11 cellular contexts compared by ENCODE assay signal in genomic region chr15:44715142-44715796, GRCh38. TPM values are rescaled to one million over a fixed set of nuclear protein-coding genes. Genes with fewer than 3 reads are reported as not detected.
A peak's percentile ranks its signal among the peaks of the same experiment; 100 is the strongest.
DNase-seq lines count a peak whose midpoint lies in the region; ATAC-seq, FAIRE-seq and TF ChIP-seq lines count a peak whose summit lies in the region.
"Had no signal": no experiment of that assay in that cellular context is flagged by ENCODE, and none has a peak within 500 bp of the region (broad histone marks: within the 10 kb centered on the region; RNA-seq: fewer than 3 reads in every experiment).

No MANE protein-coding gene starts in this region.

- H3K4me3 ChIP-seq in HepG2 (replicated peaks in 1 of 3; ENCODE audit: insufficient read depth in 1 of 3, low read depth in 2 of 3, low read length in 3 of 3), result no peak overlapping the region
- no peak overlapping the region for H3K4me3 ChIP-seq in right lobe of liver
- no peak overlapping the region for H3K4me3 ChIP-seq in tibial artery
- H3K4me3 ChIP-seq: SJSA1 had no signal

- no peak for TF ChIP-seq RAD21 in HepG2 (CRISPR knock-in tag; IDR thresholded peaks at IDR 0.05)

- peaks cover 8 to 29% of the 10 kb centered on the region in 2 experiments for H3K36me3 ChIP-seq in HepG2 (replicated peaks in 1 of 2; ENCODE audit: control insufficient read depth in 1 of 2, insufficient read depth in 2 of 2, low read length in 2 of 2)
- H3K36me3 ChIP-seq in right lobe of liver, result peaks cover 19 to 39% (median 33%) of the 10 kb centered on the region in 4 donors
- peaks cover 38 to 41% (median 40%) of the 10 kb centered on the region in 3 donors for H3K36me3 ChIP-seq in tibial artery

- H2AFZ ChIP-seq in HepG2 (ENCODE audit: low read length), result no peak overlapping the region

- no peak for FAIRE-seq in HepG2 (lab: Jason Lieb, UNC)

- no peak for DNase-seq in HepG2 (ENCODE audit: low spot score)
- no peak for DNase-seq in right lobe of liver
- DNase-seq in activated T-helper 1 cell treated with anti-CD3 and anti-CD28 coated beads, Interleukin-12 subunit alpha, Interleukin-12 subunit beta, Interleukin-2, Interleukin-4 antibody, amounts not matched to agents 30 ng/mL and 10 ng/mL and 1 ng/mL, durations not matched to agents 14 hours and 24 hours and 36 hours (ENCODE audit: low spot score), result no peak
- no peak for DNase-seq in naive B cell
- DNase-seq in T-helper 9 cell, result no peak
- no peak for DNase-seq in KG1 (lab: John Stamatoyannopoulos, UW)
- no peak for DNase-seq in tibial artery
- no peak for DNase-seq in GM20000 (ENCODE audit: low spot score)
- DNase-seq: NCI-H2171 treated with DMSO at 0.1 percent for 48 hours had no signal

- in situ Hi-C loops in HepG2 (cut with HindIII; ENCODE audit: extremely low pct_ligation_motif_present, low pct_unique_long_range_greater_than_20kb), result no loop called here

- intact Hi-C loops in HepG2 (cut with micrococcal nuclease; ENCODE audit: unreplicated experiment) (no loop called here), right lobe of liver (cut with DNase I) (no loop called here), tibial artery (cut with DNase I; ENCODE audit: low total_unique reads) (no loop called here)
- intact Hi-C loops in activated T-helper 1 cell treated with anti-CD3 and anti-CD28 coated beads, Interleukin-12 subunit alpha, Interleukin-12 subunit beta, Interleukin-2, Interleukin-4 antibody, amounts not matched to agents 30 ng/mL and 10 ng/mL and 1 ng/mL, durations not matched to agents 14 hours and 24 hours and 36 hours (cut with micrococcal nuclease), result no loop called here

- no peak for TF ChIP-seq EP300 in HepG2 (IDR thresholded peaks at IDR 0.05; ENCODE audit: low read depth in 2 of 2, low read length in 2 of 2)
- no peak for TF ChIP-seq EP300 in HepG2 (CRISPR knock-in tag; IDR thresholded peaks at IDR 0.05; ENCODE audit: borderline replicate concordance)

- H3K27ac ChIP-seq in HepG2 (ENCODE audit: extremely low read length, insufficient read depth, low read length) (no peak overlapping the region), right lobe of liver (no peak overlapping the region), tibial artery (no peak overlapping the region)
- H3K27ac ChIP-seq: epithelial cell of prostate, SJSA1 had no signal

- peak overlapping the region; percentile 90 for H3K27ac Mint-ChIP-seq in activated T-helper 1 cell treated with anti-CD3 and anti-CD28 coated beads, Interleukin-12 subunit alpha, Interleukin-12 subunit beta, Interleukin-2, Interleukin-4 antibody, amounts not matched to agents 30 ng/mL and 10 ng/mL and 1 ng/mL, durations not matched to agents 14 hours and 24 hours and 36 hours
- H3K27ac Mint-ChIP-seq in naive B cell, result peak overlapping the region in 5 of 6 donors; percentile 5 to 100 (median 86)

- H3K9ac ChIP-seq in HepG2 (ENCODE audit: insufficient read depth, low read depth, low read length), result no peak overlapping the region

- H3K9me3 ChIP-seq in HepG2 (ENCODE audit: low read length) (no peaks in the 10 kb centered on the region), right lobe of liver (no peaks in the 10 kb centered on the region), tibial artery (no peaks in the 10 kb centered on the region)
- H3K9me3 ChIP-seq: SJSA1 had no signal

- WGBS in HepG2 (ENCODE audit: low lambda C conversion rate), result 95% methylated on average over 6 of the region's 6 CpGs
- WGBS in right lobe of liver (ENCODE audit: insufficient coverage, low coverage, low lambda C conversion rate, missing lambda C conversion rate), result 45% methylated on average over 6 of the region's 6 CpGs

- H3K79me2 ChIP-seq in HepG2 (ENCODE audit: insufficient read depth, low read length), result peaks cover 39% of the 10 kb centered on the region

- CTCF ChIA-PET in HepG2 (lab: Yijun Ruan, JAX; ENCODE audit: low intra/inter-chr PET ratio, low total read pairs), result no interaction called here

- TF ChIP-seq CTCF in HepG2 (CRISPR knock-in tag; IDR thresholded peaks at IDR 0.05) (no peak), right lobe of liver (IDR thresholded peaks at IDR 0.05) (no peak), tibial artery (IDR thresholded peaks at IDR 0.05) (no peak), GM20000 (IDR thresholded peaks at IDR 0.05; ENCODE audit: extremely low read depth, missing control alignments) (no peak)

- H3K27me3 ChIP-seq in HepG2 (ENCODE audit: control insufficient read depth in 1 of 2, insufficient read depth in 2 of 2, low read length in 2 of 2) (no peaks in the 10 kb centered on the region; a peak in 1 of 5 replicates), right lobe of liver (no peaks in the 10 kb centered on the region), tibial artery (no peaks in the 10 kb centered on the region)
- H3K27me3 ChIP-seq: SJSA1 had no signal

- no TSS peak for BruUV-seq in HepG2 (replicated peaks; lab: Mats Ljungman, UMichigan)

- peaks cover 17% of the 10 kb centered on the region; the same call in 1 of the 2 replicates for H4K20me1 ChIP-seq in HepG2 (ENCODE audit: insufficient read depth, low read length)

- H3K36me3 Mint-ChIP-seq in activated T-helper 1 cell treated with anti-CD3 and anti-CD28 coated beads, Interleukin-12 subunit alpha, Interleukin-12 subunit beta, Interleukin-2, Interleukin-4 antibody, amounts not matched to agents 30 ng/mL and 10 ng/mL and 1 ng/mL, durations not matched to agents 14 hours and 24 hours and 36 hours (ENCODE audit: low read depth), result peaks cover 72% of the 10 kb centered on the region
- H3K36me3 Mint-ChIP-seq in naive B cell, result peaks cover 46 to 57% of the 10 kb centered on the region in 2 donors

- H3K4me1 ChIP-seq in HepG2 (ENCODE audit: insufficient read depth, low read length) (peaks cover 35% of the 10 kb centered on the region), right lobe of liver (peaks cover 0 to 29% (median 0%) of the 10 kb centered on the region in 4 donors), tibial artery (peaks cover 0 to 20% (median 6%) of the 10 kb centered on the region in 4 donors)

- TF ChIP-seq POLR2A in HepG2 (IDR thresholded peaks at IDR 0.05; ENCODE audit: insufficient read depth in 1 of 2, low read depth in 2 of 2, low read length in 2 of 2) (no peak), right lobe of liver (IDR thresholded peaks at IDR 0.05) (no peak)

- H3K27me3 Mint-ChIP-seq in activated T-helper 1 cell treated with anti-CD3 and anti-CD28 coated beads, Interleukin-12 subunit alpha, Interleukin-12 subunit beta, Interleukin-2, Interleukin-4 antibody, amounts not matched to agents 30 ng/mL and 10 ng/mL and 1 ng/mL, durations not matched to agents 14 hours and 24 hours and 36 hours (ENCODE audit: insufficient read depth), result no peaks in the 10 kb centered on the region
- H3K27me3 Mint-ChIP-seq in naive B cell, result no peaks in the 10 kb centered on the region

- peaks cover 66% of the 10 kb centered on the region for H3K4me1 Mint-ChIP-seq in activated T-helper 1 cell treated with anti-CD3 and anti-CD28 coated beads, Interleukin-12 subunit alpha, Interleukin-12 subunit beta, Interleukin-2, Interleukin-4 antibody, amounts not matched to agents 30 ng/mL and 10 ng/mL and 1 ng/mL, durations not matched to agents 14 hours and 24 hours and 36 hours (ENCODE audit: low read depth)
- peaks cover 69 to 76% (median 70%) of the 10 kb centered on the region in 3 donors for H3K4me1 Mint-ChIP-seq in naive B cell

- no peak for ATAC-seq in HepG2
- ATAC-seq in right lobe of liver, result no peak
- no peak for ATAC-seq in naive B cell (ENCODE audit: low read depth in 2 of 2)

- H3K9me3 Mint-ChIP-seq in activated T-helper 1 cell treated with anti-CD3 and anti-CD28 coated beads, Interleukin-12 subunit alpha, Interleukin-12 subunit beta, Interleukin-2, Interleukin-4 antibody, amounts not matched to agents 30 ng/mL and 10 ng/mL and 1 ng/mL, durations not matched to agents 14 hours and 24 hours and 36 hours, result no peaks in the 10 kb centered on the region
- H3K9me3 Mint-ChIP-seq in naive B cell, result no peaks in the 10 kb centered on the region

- H3K4me2 ChIP-seq in HepG2 (ENCODE audit: low read depth, low read length), result no peak overlapping the region

- H3K4me3 Mint-ChIP-seq in activated T-helper 1 cell treated with anti-CD3 and anti-CD28 coated beads, Interleukin-12 subunit alpha, Interleukin-12 subunit beta, Interleukin-2, Interleukin-4 antibody, amounts not matched to agents 30 ng/mL and 10 ng/mL and 1 ng/mL, durations not matched to agents 14 hours and 24 hours and 36 hours, result peak overlapping the region; percentile 99
- peak overlapping the region; percentile 88 to 100 (median 99) for H3K4me3 Mint-ChIP-seq in naive B cell

- POLR2A ChIA-PET in HepG2 (lab: Yijun Ruan, JAX), result interaction anchor here (6.6 kb wide), 1 partner anchor 13 kb away, joined by 157 read pairs; no protein-coding TSS in a partner anchor

RNA-seq across cellular contexts. Expression of gene B2M, which starts 4.0 kb away (rescaled TPM):
- 530 and 784 TPM in 2 replicates for total RNA-seq in HepG2 (2016; rRNA removed; fragmentation: Illumina TruSeq; extraction: Trizol)
- 119 and 125 TPM in 2 replicates for total RNA-seq in HepG2 (2016; cell fraction: cytosol; rRNA removed; fragmentation: Illumina TruSeq; extraction: Trizol; ENCODE audit: low read depth)
- 505 and 836 TPM in 2 replicates for total RNA-seq in HepG2 (2016; cell fraction: insoluble cytoplasmic fraction; rRNA removed; fragmentation: Illumina TruSeq; extraction: Trizol)
- 137 and 145 TPM in 2 replicates for total RNA-seq in HepG2 (2016; cell fraction: membrane; rRNA removed; fragmentation: Illumina TruSeq; extraction: Trizol)
- total RNA-seq in HepG2 (2016; cell fraction: nucleus; rRNA removed; fragmentation: Illumina TruSeq; extraction: Trizol), result 527 and 591 TPM in 2 replicates
- 754 and 857 TPM in 2 replicates for polyA plus RNA-seq in HepG2 (2011; rRNA removed)
- 1,404 and 3,087 TPM in 2 replicates for polyA plus RNA-seq in HepG2 (2011; cell fraction: cytosol; rRNA removed)
- 194 and 300 TPM in 2 replicates for polyA plus RNA-seq in HepG2 (2011; cell fraction: nucleus; rRNA removed)
- polyA plus RNA-seq in HepG2 (2012), result 589 and 873 TPM in 2 replicates
- 135 and 139 TPM in 2 replicates for polyA plus RNA-seq in HepG2 (2016; cell fraction: cytosol; fragmentation: Illumina TruSeq; extraction: Trizol; ENCODE audit: low read depth)
- polyA plus RNA-seq in HepG2 (2016; cell fraction: insoluble cytoplasmic fraction; fragmentation: Illumina TruSeq; extraction: Trizol; ENCODE audit: low read depth), result 442 and 475 TPM in 2 replicates
- polyA plus RNA-seq in HepG2 (2016; cell fraction: membrane; fragmentation: Illumina TruSeq; extraction: Trizol; ENCODE audit: low read depth), result 123 and 125 TPM in 2 replicates
- polyA plus RNA-seq in HepG2 (2016; cell fraction: nucleus; fragmentation: Illumina TruSeq; extraction: Trizol; ENCODE audit: insufficient read depth, low read depth), result 916 and 917 TPM in 2 replicates
- polyA minus RNA-seq in HepG2 (2011; rRNA and poly(A)+ RNA removed; ENCODE audit: low replicate concordance), result 191 and 793 TPM in 2 replicates
- polyA minus RNA-seq in HepG2 (2011; cell fraction: cytosol; rRNA and poly(A)+ RNA removed), result 308 and 333 TPM in 2 replicates
- polyA minus RNA-seq in HepG2 (2011; cell fraction: nucleus; rRNA and poly(A)+ RNA removed), result 168 and 193 TPM in 2 replicates
- total RNA-seq in right lobe of liver, result 1,000 to 10,000 TPM in 5 of 6 experiments, 100 to 1,000 TPM in 1; 894 to 5,671 (median 2,154) TPM
- 4,313 and 4,559 TPM in 2 replicates for total RNA-seq in activated T-helper 1 cell treated with anti-CD3 and anti-CD28 coated beads, Interleukin-12 subunit alpha, Interleukin-12 subunit beta, Interleukin-2, Interleukin-4 antibody, amounts not matched to agents 30 ng/mL and 10 ng/mL and 1 ng/mL, durations not matched to agents 14 hours and 24 hours and 36 hours
- over 10,000 TPM; 15,630 to 30,116 (median 21,556) TPM for polyA plus RNA-seq in naive B cell (ENCODE audit: low read depth in 6 of 6)

RNA-seq across cellular contexts. Expression of gene PATL2, which starts 4.1 kb away (rescaled TPM):
- total RNA-seq in HepG2 (2016; rRNA removed; fragmentation: Illumina TruSeq; extraction: Trizol), result 0.15 TPM in 1 of 2 replicates, not detected in the other
- total RNA-seq in HepG2 (2016; cell fraction: cytosol; rRNA removed; fragmentation: Illumina TruSeq; extraction: Trizol; ENCODE audit: low read depth), result 0.30 TPM in 1 of 2 replicates, not detected in the other
- total RNA-seq in HepG2 (2016; cell fraction: insoluble cytoplasmic fraction; rRNA removed; fragmentation: Illumina TruSeq; extraction: Trizol), result 0.11 and 0.30 TPM in 2 replicates
- total RNA-seq in HepG2 (2016; cell fraction: membrane; rRNA removed; fragmentation: Illumina TruSeq; extraction: Trizol), result 0.14 TPM in 1 of 2 replicates, not detected in the other
- 0.71 TPM in 1 of 2 replicates, not detected in the other for total RNA-seq in HepG2 (2016; cell fraction: nucleus; rRNA removed; fragmentation: Illumina TruSeq; extraction: Trizol)
- 0.37 and 0.53 TPM in 2 replicates for polyA plus RNA-seq in HepG2 (2011; rRNA removed)
- 0.11 and 0.32 TPM in 2 replicates for polyA plus RNA-seq in HepG2 (2011; cell fraction: cytosol; rRNA removed)
- polyA plus RNA-seq in HepG2 (2011; cell fraction: nucleus; rRNA removed), result 2.6 TPM in 2 replicates
- polyA plus RNA-seq in HepG2 (2012), result 0.44 and 0.49 TPM in 2 replicates
- polyA plus RNA-seq in HepG2 (2016; cell fraction: cytosol; fragmentation: Illumina TruSeq; extraction: Trizol; ENCODE audit: low read depth), result 0.24 TPM in 1 of 2 replicates, not detected in the other
- 0.27 TPM in 1 of 2 replicates, not detected in the other for polyA plus RNA-seq in HepG2 (2016; cell fraction: insoluble cytoplasmic fraction; fragmentation: Illumina TruSeq; extraction: Trizol; ENCODE audit: low read depth)
- polyA plus RNA-seq in HepG2 (2016; cell fraction: membrane; fragmentation: Illumina TruSeq; extraction: Trizol; ENCODE audit: low read depth), result 0.09 TPM in 1 of 2 replicates, not detected in the other
- polyA plus RNA-seq in HepG2 (2016; cell fraction: nucleus; fragmentation: Illumina TruSeq; extraction: Trizol; ENCODE audit: insufficient read depth, low read depth), result 0.56 and 1.5 TPM in 2 replicates
- polyA minus RNA-seq in HepG2 (2011; rRNA and poly(A)+ RNA removed; ENCODE audit: low replicate concordance), result 1.1 TPM in 1 of 2 replicates, not detected in the other
- polyA minus RNA-seq in HepG2 (2011; cell fraction: cytosol; rRNA and poly(A)+ RNA removed), result not detected in 2 replicates
- 0.39 and 1.5 TPM in 2 replicates for polyA minus RNA-seq in HepG2 (2011; cell fraction: nucleus; rRNA and poly(A)+ RNA removed)
- 1 to 10 TPM in 2 of 6 experiments, under 1 TPM in 4; 0.28 to 1.9 (median 0.71) TPM for total RNA-seq in right lobe of liver
- 11.1 and 11.5 TPM in 2 replicates for total RNA-seq in activated T-helper 1 cell treated with anti-CD3 and anti-CD28 coated beads, Interleukin-12 subunit alpha, Interleukin-12 subunit beta, Interleukin-2, Interleukin-4 antibody, amounts not matched to agents 30 ng/mL and 10 ng/mL and 1 ng/mL, durations not matched to agents 14 hours and 24 hours and 36 hours
- 10 to 100 TPM in 5 of 6 donors, 1 to 10 TPM in 1; 9.3 to 28.6 (median 20.2) TPM for polyA plus RNA-seq in naive B cell (ENCODE audit: low read depth in 6 of 6)

RNA-seq across cellular contexts. Expression of gene TRIM69, which starts 21.1 kb away (rescaled TPM):
- 2.6 and 4.0 TPM in 2 replicates for total RNA-seq in HepG2 (2016; rRNA removed; fragmentation: Illumina TruSeq; extraction: Trizol)
- 2.6 and 3.3 TPM in 2 replicates for total RNA-seq in HepG2 (2016; cell fraction: cytosol; rRNA removed; fragmentation: Illumina TruSeq; extraction: Trizol; ENCODE audit: low read depth)
- 2.7 and 3.4 TPM in 2 replicates for total RNA-seq in HepG2 (2016; cell fraction: insoluble cytoplasmic fraction; rRNA removed; fragmentation: Illumina TruSeq; extraction: Trizol)
- total RNA-seq in HepG2 (2016; cell fraction: membrane; rRNA removed; fragmentation: Illumina TruSeq; extraction: Trizol), result 5.1 and 6.1 TPM in 2 replicates
- 2.0 TPM in 2 replicates for total RNA-seq in HepG2 (2016; cell fraction: nucleus; rRNA removed; fragmentation: Illumina TruSeq; extraction: Trizol)
- polyA plus RNA-seq in HepG2 (2011; rRNA removed), result 2.7 and 3.2 TPM in 2 replicates
- 2.1 and 2.9 TPM in 2 replicates for polyA plus RNA-seq in HepG2 (2011; cell fraction: cytosol; rRNA removed)
- polyA plus RNA-seq in HepG2 (2011; cell fraction: nucleus; rRNA removed), result 0.88 and 1.4 TPM in 2 replicates
- 2.3 and 2.6 TPM in 2 replicates for polyA plus RNA-seq in HepG2 (2012)
- 2.8 and 4.0 TPM in 2 replicates for polyA plus RNA-seq in HepG2 (2016; cell fraction: cytosol; fragmentation: Illumina TruSeq; extraction: Trizol; ENCODE audit: low read depth)
- 5.4 and 8.8 TPM in 2 replicates for polyA plus RNA-seq in HepG2 (2016; cell fraction: insoluble cytoplasmic fraction; fragmentation: Illumina TruSeq; extraction: Trizol; ENCODE audit: low read depth)
- polyA plus RNA-seq in HepG2 (2016; cell fraction: membrane; fragmentation: Illumina TruSeq; extraction: Trizol; ENCODE audit: low read depth), result 5.4 and 6.5 TPM in 2 replicates
- polyA plus RNA-seq in HepG2 (2016; cell fraction: nucleus; fragmentation: Illumina TruSeq; extraction: Trizol; ENCODE audit: insufficient read depth, low read depth), result 2.5 and 2.8 TPM in 2 replicates
- polyA minus RNA-seq in HepG2 (2011; rRNA and poly(A)+ RNA removed; ENCODE audit: low replicate concordance), result 3.3 and 13.1 TPM in 2 replicates
- 2.7 and 3.2 TPM in 2 replicates for polyA minus RNA-seq in HepG2 (2011; cell fraction: cytosol; rRNA and poly(A)+ RNA removed)
- 1.7 and 2.2 TPM in 2 replicates for polyA minus RNA-seq in HepG2 (2011; cell fraction: nucleus; rRNA and poly(A)+ RNA removed)
- total RNA-seq in right lobe of liver, result 10 to 100 TPM in 1 of 6 experiments, 1 to 10 TPM in 5; 3.8 to 16.9 (median 6.5) TPM
- total RNA-seq in activated T-helper 1 cell treated with anti-CD3 and anti-CD28 coated beads, Interleukin-12 subunit alpha, Interleukin-12 subunit beta, Interleukin-2, Interleukin-4 antibody, amounts not matched to agents 30 ng/mL and 10 ng/mL and 1 ng/mL, durations not matched to agents 14 hours and 24 hours and 36 hours, result 43.8 and 46.4 TPM in 2 replicates
- polyA plus RNA-seq in naive B cell (ENCODE audit: low read depth in 6 of 6), result 10 to 100 TPM in 5 of 6 donors, 1 to 10 TPM in 1; 9.4 to 22.4 (median 18.1) TPM

RNA-seq across cellular contexts. Expression of gene SPG11, which starts 51.8 kb away (rescaled TPM):
- 31.5 and 35.0 TPM in 2 replicates for total RNA-seq in HepG2 (2016; rRNA removed; fragmentation: Illumina TruSeq; extraction: Trizol)
- total RNA-seq in HepG2 (2016; cell fraction: cytosol; rRNA removed; fragmentation: Illumina TruSeq; extraction: Trizol; ENCODE audit: low read depth), result 17.8 and 19.8 TPM in 2 replicates
- total RNA-seq in HepG2 (2016; cell fraction: insoluble cytoplasmic fraction; rRNA removed; fragmentation: Illumina TruSeq; extraction: Trizol), result 35.7 and 36.6 TPM in 2 replicates
- total RNA-seq in HepG2 (2016; cell fraction: membrane; rRNA removed; fragmentation: Illumina TruSeq; extraction: Trizol), result 18.9 and 19.7 TPM in 2 replicates
- 39.3 and 47.3 TPM in 2 replicates for total RNA-seq in HepG2 (2016; cell fraction: nucleus; rRNA removed; fragmentation: Illumina TruSeq; extraction: Trizol)
- polyA plus RNA-seq in HepG2 (2011; rRNA removed), result 40.7 and 44.5 TPM in 2 replicates
- polyA plus RNA-seq in HepG2 (2011; cell fraction: cytosol; rRNA removed), result 26.2 and 28.9 TPM in 2 replicates
- 52.6 and 61.8 TPM in 2 replicates for polyA plus RNA-seq in HepG2 (2011; cell fraction: nucleus; rRNA removed)
- 19.4 and 21.0 TPM in 2 replicates for polyA plus RNA-seq in HepG2 (2012)
- 1.7 and 2.1 TPM in 2 replicates for polyA plus RNA-seq in HepG2 (2016; cell fraction: cytosol; fragmentation: Illumina TruSeq; extraction: Trizol; ENCODE audit: low read depth)
- polyA plus RNA-seq in HepG2 (2016; cell fraction: insoluble cytoplasmic fraction; fragmentation: Illumina TruSeq; extraction: Trizol; ENCODE audit: low read depth), result 26.2 and 26.5 TPM in 2 replicates
- polyA plus RNA-seq in HepG2 (2016; cell fraction: membrane; fragmentation: Illumina TruSeq; extraction: Trizol; ENCODE audit: low read depth), result 3.5 and 4.5 TPM in 2 replicates
- 47.3 and 52.3 TPM in 2 replicates for polyA plus RNA-seq in HepG2 (2016; cell fraction: nucleus; fragmentation: Illumina TruSeq; extraction: Trizol; ENCODE audit: insufficient read depth, low read depth)
- 115 and 186 TPM in 2 replicates for polyA minus RNA-seq in HepG2 (2011; rRNA and poly(A)+ RNA removed; ENCODE audit: low replicate concordance)
- polyA minus RNA-seq in HepG2 (2011; cell fraction: cytosol; rRNA and poly(A)+ RNA removed), result 24.8 and 26.5 TPM in 2 replicates
- 93.0 and 127 TPM in 2 replicates for polyA minus RNA-seq in HepG2 (2011; cell fraction: nucleus; rRNA and poly(A)+ RNA removed)
- 10 to 100 TPM; 35.4 to 55.6 (median 40.8) TPM for total RNA-seq in right lobe of liver
- total RNA-seq in activated T-helper 1 cell treated with anti-CD3 and anti-CD28 coated beads, Interleukin-12 subunit alpha, Interleukin-12 subunit beta, Interleukin-2, Interleukin-4 antibody, amounts not matched to agents 30 ng/mL and 10 ng/mL and 1 ng/mL, durations not matched to agents 14 hours and 24 hours and 36 hours, result 65.2 and 70.4 TPM in 2 replicates
- 10 to 100 TPM; 19.7 to 70.0 (median 53.0) TPM for polyA plus RNA-seq in naive B cell (ENCODE audit: low read depth in 6 of 6)
